ENCODE assay signal across 1 cellular context in the genomic region with DNA sequence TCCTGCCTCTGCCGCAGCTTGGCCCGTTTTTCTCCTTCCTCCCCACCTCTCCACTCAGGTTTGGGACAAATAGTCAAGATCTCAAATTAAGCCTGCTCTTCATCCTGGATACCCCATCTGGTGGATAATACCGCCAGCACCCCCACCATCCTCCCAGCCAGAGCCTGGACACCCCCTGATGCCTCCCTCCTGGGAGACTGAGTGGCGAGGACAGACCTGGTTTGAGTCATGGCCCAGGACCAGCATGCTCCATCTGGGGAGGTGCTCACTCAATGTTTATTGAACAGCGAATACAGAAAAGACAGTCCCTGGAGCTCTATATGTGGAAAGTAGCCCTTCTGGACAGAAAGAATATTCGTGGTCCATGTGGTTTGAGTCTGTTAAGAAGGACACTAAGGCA.
TF ChIP-seq lines count a peak whose summit lies in the region.

No MANE protein-coding gene starts in this region.

TF ChIP-seq in GM12878, 131 proteins besides CTCF, POLR2A, EP300 and RAD21:
- TF ChIP-seq STAT3 (IDR thresholded peaks at IDR 0.05; ENCODE audit: low read depth, low read length): no peak
- peak; percentile 53 for TF ChIP-seq POLR2AphosphoS5 (IDR thresholded peaks at IDR 0.05; ENCODE audit: low read length)
